In the genomic region with DNA sequence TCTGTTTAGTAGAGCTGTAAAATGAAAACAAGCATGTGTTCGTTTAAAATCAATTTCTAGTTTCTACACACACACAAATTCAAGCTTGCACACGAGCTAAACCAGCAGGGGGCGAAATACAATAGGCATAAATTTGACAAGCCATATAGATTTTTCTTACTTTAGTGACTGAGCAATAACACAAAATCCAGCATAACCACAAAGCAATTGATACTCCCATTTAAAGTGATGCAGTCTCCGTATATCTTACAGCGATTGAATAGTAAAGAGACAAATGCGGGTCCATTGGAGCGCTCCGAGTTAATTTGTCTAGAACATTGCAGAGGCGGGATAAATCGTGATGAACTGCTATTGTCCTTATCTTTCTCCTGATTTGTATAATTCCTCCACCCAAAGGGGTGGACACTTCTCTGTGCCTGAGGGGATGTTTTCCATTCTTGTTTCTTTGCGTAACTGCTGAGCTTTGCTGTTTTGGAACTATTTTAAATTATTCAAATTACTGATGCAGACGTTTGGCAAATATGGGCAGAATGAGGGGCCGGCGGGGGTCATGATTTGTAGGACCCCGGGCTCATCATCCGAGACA, we compare ENCODE assay signal across 8 cellular contexts. TPM values are rescaled to one million over a fixed set of nuclear protein-coding genes. Genes with fewer than 3 reads are reported as not detected.
A peak's percentile ranks its signal among the peaks of the same experiment; 100 is the strongest.
DNase-seq lines count a peak whose midpoint lies in the region; ATAC-seq lines count a peak whose summit lies in the region.

No MANE protein-coding gene starts in this region.

- peak; percentile 61 for DNase-seq in GM03348 (ENCODE audit: low spot score)
- peak; percentile 83 for DNase-seq in NCI-H1417 treated with DMSO at 0.1 percent for 48 hours (lab: John Stamatoyannopoulos, UW)
- peak; percentile 62 for DNase-seq in T follicular helper cell (ENCODE audit: low read depth)
- DNase-seq in amniotic stem cell (lab: John Stamatoyannopoulos, UW): peak; percentile 87
- peak in 2 of 3 donors; percentile 55 to 84 for DNase-seq in right cardiac atrium
- DNase-seq in retina: peak; percentile 84
- no peak for DNase-seq in mesenteric fat pad (ENCODE audit: low spot score)

- H3K4me3 ChIP-seq in right cardiac atrium (ENCODE audit: low read length): peak overlapping the region; percentile 72

- WGBS in right cardiac atrium: under 1% methylated on average over 16 of the region's 16 CpGs

- H3K4me1 ChIP-seq in right cardiac atrium (ENCODE audit: control insufficient read depth, insufficient read depth, low read length): no peaks in the 10 kb centered on the region

- no peaks in the 10 kb centered on the region for H3K9me3 ChIP-seq in right cardiac atrium (ENCODE audit: control insufficient read depth, low read length)

- ATAC-seq in right cardiac atrium (peak in 1 of 2 donors; percentile 26), GM19023 (IDR thresholded peaks at IDR 0.05; ENCODE audit: unreplicated experiment) (no peak)

- intact Hi-C loops in right cardiac atrium (cut with DNase I): loop anchor here in 2 of 4 donors (5.0 to 10.0 kb wide), 2 partner anchors 39 to 342 kb away; no protein-coding TSS in a partner anchor

- H3K27me3 ChIP-seq in right cardiac atrium (ENCODE audit: control insufficient read depth, insufficient read depth): no peaks in the 10 kb centered on the region

- no peak overlapping the region for H3K27ac ChIP-seq in right cardiac atrium (ENCODE audit: low read length)

RNA-seq across cellular contexts. Expression of a gene that starts 1.2 kb away (rescaled TPM):
- 10 to 100 TPM; 12.4 to 16.3 (median 14.6) TPM for total RNA-seq in right cardiac atrium
- polyA plus RNA-seq in right cardiac atrium: 9.4 TPM
- total RNA-seq in mesenteric fat pad: 22.2 TPM
